Comparison of ENCODE assay signal across 8 cellular contexts in genomic region chr6:70667711-70668498, GRCh38. TPM values are rescaled to one million over a fixed set of nuclear protein-coding genes. Genes with fewer than 3 reads are reported as not detected.
DNase-seq lines count a peak whose midpoint lies in the region; ATAC-seq and TF ChIP-seq lines count a peak whose summit lies in the region.

Gene SMAP1 (plus strand): TSS chr6:70667883. CDS start chr6:70668024, 141 bp downstream.

- peak; percentile 80 to 94 (median 90) for DNase-seq in CD4-positive, alpha-beta T cell
- peak; percentile 95 for DNase-seq in NCI-H774 (lab: John Stamatoyannopoulos, UW)
- DNase-seq in activated CD4-positive, alpha-beta memory T cell treated with anti-CD3 and anti-CD28 coated beads, Interleukin-2, amount 10 ng/mL, durations not matched to agents 7 days and 5 days = peak; percentile 94
- peak; percentile 73 to 94 (median 88) for DNase-seq in dorsolateral prefrontal cortex
- DNase-seq in lower leg skin (ENCODE audit: low spot score in 2 of 2) = peak; percentile 87 to 98
- DNase-seq in stimulated activated CD4-positive, alpha-beta T cell treated with anti-CD3 and anti-CD28 coated beads, Interleukin-4, amount 100 ng/mL, for 4 hours = peak; percentile 91 to 96

- peaks cover 4% of the 10 kb centered on the region for H3K36me3 Mint-ChIP-seq in CD4-positive, alpha-beta T cell (ENCODE audit: low read depth)
- H3K36me3 Mint-ChIP-seq in activated CD4-positive, alpha-beta memory T cell treated with anti-CD3 and anti-CD28 coated beads, Interleukin-2, amount 10 ng/mL, durations not matched to agents 7 days and 5 days (ENCODE audit: low read depth) = peaks cover 28% of the 10 kb centered on the region

- CTCF ChIA-PET in CD4-positive, alpha-beta T cell (lab: Charles Lee) = interaction anchor here (2.0 to 4.0 kb wide), 2 partner anchors 16 to 20 kb away, joined by 8 to 18 read pairs; no protein-coding TSS in a partner anchor
- CTCF ChIA-PET in activated CD4-positive, alpha-beta memory T cell treated with anti-CD3 and anti-CD28 coated beads, Interleukin-2, amount 10 ng/mL, durations not matched to agents 7 days and 5 days (lab: Charles Lee) = interaction anchor here (0.5 to 3.2 kb wide), 9 partner anchors 16 to 298 kb away, joined by 3 to 27 read pairs (median 5); partner anchors contain the start of gene FAM135A

- no peaks in the 10 kb centered on the region for H3K27me3 ChIP-seq in CD4-positive, alpha-beta T cell (ENCODE audit: control insufficient read depth, insufficient read depth, low read length)
- no peaks in the 10 kb centered on the region for H3K27me3 ChIP-seq in dorsolateral prefrontal cortex

- intact Hi-C loops in CD4-positive, alpha-beta T cell (cut with DNase I, micrococcal nuclease) = loop anchor here (2.0 to 10.0 kb wide), 5 partner anchors 101 to 873 kb away; partner anchors contain the start of genes FAM135A (in 2 of the 2), SDHAF4 (in 2 of the 2), LMBRD1 (in 1 of the 2) and OGFRL1 (in 1 of the 2)
- intact Hi-C loops in dorsolateral prefrontal cortex (cut with DNase I) (loop anchor here (5.0 kb wide), 2 partner anchors 101 to 256 kb away; partner anchors contain the start of genes FAM135A (in 2 of the 2) and SDHAF4 (in 1 of the 2)), lower leg skin (cut with DNase I; ENCODE audit: low total_unique reads) (no loop called here)

- no peaks in the 10 kb centered on the region for H3K9me3 ChIP-seq in CD4-positive, alpha-beta T cell (ENCODE audit: control insufficient read depth, low read length)

- no peaks in the 10 kb centered on the region for H3K27me3 Mint-ChIP-seq in CD4-positive, alpha-beta T cell
- no peaks in the 10 kb centered on the region for H3K27me3 Mint-ChIP-seq in activated CD4-positive, alpha-beta memory T cell treated with anti-CD3 and anti-CD28 coated beads, Interleukin-2, amount 10 ng/mL, durations not matched to agents 7 days and 5 days

- H3K4me3 ChIP-seq in dorsolateral prefrontal cortex (peak within 1 kb of the TSS; percentile 60 to 99 (median 92)), lower leg skin (ENCODE audit: low read depth, poor library complexity, severe bottlenecking) (peak within 1 kb of the TSS; percentile 80)

- TF ChIP-seq CTCF in CD4-positive, alpha-beta T cell (IDR thresholded peaks at IDR 0.05) = no peak
- TF ChIP-seq CTCF in dorsolateral prefrontal cortex (IDR thresholded peaks at IDR 0.05 in 54 of 56, conservative IDR thresholded peaks at IDR 0.05 in 2 of 56; ENCODE audit: low read depth in 1 of 56, partially characterized antibody in 56 of 56) = peak in 19 of 56 donors; percentile 4 to 53 (median 27)
- TF ChIP-seq CTCF in lower leg skin (IDR thresholded peaks at IDR 0.05) = peak in 1 of 3 donors; percentile 31

- WGBS in lower leg skin, 2 donors = 0 to 1% methylated on average over 13 to 57 of the region's 90 CpGs

- TF ChIP-seq POLR2A in lower leg skin (IDR thresholded peaks at IDR 0.05) = no peak

- peaks cover 57% of the 10 kb centered on the region for H3K4me1 Mint-ChIP-seq in CD4-positive, alpha-beta T cell (ENCODE audit: low read depth)
- peaks cover 52% of the 10 kb centered on the region for H3K4me1 Mint-ChIP-seq in activated CD4-positive, alpha-beta memory T cell treated with anti-CD3 and anti-CD28 coated beads, Interleukin-2, amount 10 ng/mL, durations not matched to agents 7 days and 5 days

- H3K27ac Mint-ChIP-seq in CD4-positive, alpha-beta T cell = peak within 1 kb of the TSS; percentile 88
- H3K27ac Mint-ChIP-seq in activated CD4-positive, alpha-beta memory T cell treated with anti-CD3 and anti-CD28 coated beads, Interleukin-2, amount 10 ng/mL, durations not matched to agents 7 days and 5 days = peak within 1 kb of the TSS; percentile 89

- ATAC-seq in CD4-positive, alpha-beta T cell (ENCODE audit: poor library complexity) = peak; percentile 87
- peak; percentile 90 for ATAC-seq in GM19397 (IDR thresholded peaks at IDR 0.05; ENCODE audit: unreplicated experiment)
- ATAC-seq in HG03565 (IDR thresholded peaks at IDR 0.05; ENCODE audit: unreplicated experiment) = peak; percentile 84

- H3K27ac ChIP-seq in CD4-positive, alpha-beta T cell (ENCODE audit: low read depth, low read length) = peak within 1 kb of the TSS; percentile 66
- peak within 1 kb of the TSS; percentile 53 to 98 (median 91) for H3K27ac ChIP-seq in dorsolateral prefrontal cortex

- POLR2A ChIA-PET in CD4-positive, alpha-beta T cell (lab: Charles Lee) = interaction anchor here (1.0 to 3.2 kb wide), 14 partner anchors 10 to 871 kb away, joined by 3 to 22 read pairs (median 4); partner anchors contain the start of genes FAM135A, LMBRD1, OGFRL1 and SDHAF4
- POLR2A ChIA-PET in activated CD4-positive, alpha-beta memory T cell treated with anti-CD3 and anti-CD28 coated beads, Interleukin-2, amount 10 ng/mL, durations not matched to agents 7 days and 5 days (lab: Charles Lee) = interaction anchor here (0.9 to 4.2 kb wide), 16 partner anchors 9 to 872 kb away, joined by 3 to 63 read pairs (median 4); partner anchors contain the start of genes FAM135A, LMBRD1 and SDHAF4

- peak within 1 kb of the TSS; percentile 90 for H3K4me3 Mint-ChIP-seq in CD4-positive, alpha-beta T cell
- H3K4me3 Mint-ChIP-seq in activated CD4-positive, alpha-beta memory T cell treated with anti-CD3 and anti-CD28 coated beads, Interleukin-2, amount 10 ng/mL, durations not matched to agents 7 days and 5 days = peak within 1 kb of the TSS; percentile 83

- no peaks in the 10 kb centered on the region for H3K9me3 Mint-ChIP-seq in CD4-positive, alpha-beta T cell
- no peaks in the 10 kb centered on the region for H3K9me3 Mint-ChIP-seq in activated CD4-positive, alpha-beta memory T cell treated with anti-CD3 and anti-CD28 coated beads, Interleukin-2, amount 10 ng/mL, durations not matched to agents 7 days and 5 days

RNA-seq across cellular contexts. Expression of gene SMAP1, which starts in this region (rescaled TPM):
- 10 to 100 TPM; 20.0 to 22.5 TPM for total RNA-seq in CD4-positive, alpha-beta T cell
- total RNA-seq in activated CD4-positive, alpha-beta memory T cell treated with anti-CD3 and anti-CD28 coated beads, Interleukin-2, amount 10 ng/mL, durations not matched to agents 7 days and 5 days = 10 to 100 TPM; 48.4 to 48.6 TPM
- total RNA-seq in dorsolateral prefrontal cortex = 10 to 100 TPM; 30.9 to 64.8 (median 47.9) TPM
- 10 to 100 TPM; 30.7 to 37.7 (median 34.9) TPM for total RNA-seq in lower leg skin

Comparison
In these comparisons a context has a peak if more than half of its experiments do, and no peak if none do; other contexts are left out.
1. Peak in every context shown above with its lines: DNase-seq, ATAC-seq, H3K4me3 ChIP-seq and H3K27ac ChIP-seq.